Comparison of ENCODE assay signal across 12 cellular contexts in the genomic region with DNA sequence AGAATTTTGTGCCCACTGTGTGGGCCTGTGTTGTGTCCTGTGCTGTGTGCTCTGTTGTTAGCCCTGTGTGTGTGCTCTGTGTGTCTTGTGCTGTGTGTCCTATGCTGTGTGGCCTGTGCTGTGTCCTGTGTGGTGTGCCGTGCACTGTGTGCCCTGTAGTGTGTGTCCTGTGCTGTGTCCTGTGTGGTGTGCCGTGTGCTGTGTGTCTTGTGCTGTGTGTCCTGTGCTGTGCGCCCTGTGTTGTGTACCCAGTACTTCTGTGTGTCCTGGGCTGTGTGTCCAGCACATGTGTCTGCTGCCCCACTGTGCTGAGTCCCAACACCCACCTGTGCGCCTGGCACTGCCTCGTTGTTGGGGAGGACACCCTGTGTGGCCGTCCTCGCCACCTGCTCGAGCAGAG. TPM values are rescaled to one million over a fixed set of nuclear protein-coding genes. Genes with fewer than 3 reads are reported as not detected.
DNase-seq lines count a peak whose midpoint lies in the region; ATAC-seq, FAIRE-seq and TF ChIP-seq lines count a peak whose summit lies in the region.
"Had no signal": no experiment of that assay in that cellular context is flagged by ENCODE, and none has a peak within 500 bp of the region (broad histone marks: within the 10 kb centered on the region; RNA-seq: fewer than 3 reads in every experiment).

No MANE protein-coding gene starts in this region.

- H4K5ac ChIP-seq in H1 (ENCODE audit: insufficient read length, low read depth, low read length), result no peak overlapping the region

- 0 out of 2 replicates have a peak overlapping the region, but pooled peaks have one; percentile 52 for H2BK20ac ChIP-seq in H1 (ENCODE audit: low read length)

- H3K79me2 ChIP-seq in GM23338 (replicated peaks; ENCODE audit: insufficient read depth), result no peaks in the 10 kb centered on the region
- no peaks in the 10 kb centered on the region for H3K79me2 ChIP-seq in H1 (ENCODE audit: control insufficient read depth in 1 of 2, insufficient read depth in 2 of 2, low read length in 2 of 2)

- no peaks in the 10 kb centered on the region; the same call in 1 of the 2 replicates for H3K79me1 ChIP-seq in H1 (ENCODE audit: low read depth, low read length)

- H3K56ac ChIP-seq in H1 (replicated peaks; ENCODE audit: insufficient read length, low read depth, low read length), result no peak overlapping the region

- peak overlapping the region; percentile 90 for H2BK15ac ChIP-seq in H1 (ENCODE audit: low read length)

- peaks cover 6% of the 10 kb centered on the region; the same call in 1 of the 2 replicates for H3K23me2 ChIP-seq in H1 (ENCODE audit: low read depth, low read length)

- H2BK120ac ChIP-seq in H1 (replicated peaks; ENCODE audit: low read depth, low read length), result no peak overlapping the region

- peak overlapping the region; percentile 39 for H4K8ac ChIP-seq in H1 (ENCODE audit: extremely low read depth, insufficient read depth, low read length)

- H3K4me3 ChIP-seq in GM23338, result no peak overlapping the region
- H3K4me3 ChIP-seq in HEK293 (ENCODE audit: low read depth, low read length), result no peak overlapping the region
- H3K4me3 ChIP-seq in H1 (ENCODE audit: extremely low read depth in 1 of 4, insufficient read depth in 2 of 4, low read depth in 3 of 4, low read length in 4 of 4), result no peak overlapping the region
- H3K4me3 ChIP-seq: A549 had no signal

- no peak for TF ChIP-seq POLR2A in H1 (IDR thresholded peaks at IDR 0.05; ENCODE audit: control extremely low read depth in 1 of 2, low read depth in 2 of 2, low read length in 2 of 2)

- no peak for TF ChIP-seq EP300 in H1 (IDR thresholded peaks at IDR 0.05; ENCODE audit: borderline replicate concordance in 1 of 2, low read depth in 2 of 2, low read length in 2 of 2)

- H2AFZ ChIP-seq in GM23338, result peak overlapping the region; percentile 87; the same call in 1 of the 2 replicates
- peak overlapping the region; percentile 89 for H2AFZ ChIP-seq in H1 (ENCODE audit: low read length)

- 91% methylated on average over 8 of the region's 8 CpGs; no CpG with 5 or more reads in 1 of the 2 experiments for WGBS in H1 (ENCODE audit: extremely low coverage in 1 of 2, insufficient coverage in 1 of 2, insufficient read length in 1 of 2, insufficient replicate concordance in 2 of 2, low coverage in 1 of 2, low lambda C conversion rate in 2 of 2, missing lambda C conversion rate in 1 of 2), 2 experiments

- no peaks in the 10 kb centered on the region for H3K9me2 ChIP-seq in GM23338 (ENCODE audit: insufficient read depth)

- no peak for ATAC-seq in GM23338
- ATAC-seq: CD8-positive, alpha-beta T cell had no signal

- H3K27ac Mint-ChIP-seq in GM23338, result no peak overlapping the region
- H3K27ac Mint-ChIP-seq: CD14-positive monocyte; CD8-positive, alpha-beta T cell had no signal

- H3K18ac ChIP-seq in H1 (ENCODE audit: extremely low read depth, low read length), result no peak overlapping the region

- peak overlapping the region; percentile 79 for H4K91ac ChIP-seq in H1 (replicated peaks; ENCODE audit: insufficient read length, low read length)

- H3K4me1 ChIP-seq in GM23338 (ENCODE audit: insufficient read depth) (0 out of 2 replicates have a peak, but pooled peaks cover 4% of the 10 kb centered on the region), HEK293 (ENCODE audit: control insufficient read depth, insufficient read depth, low read length) (no peaks in the 10 kb centered on the region), H1 (replicated peaks in 1 of 4; ENCODE audit: control insufficient read depth in 3 of 4, insufficient read depth in 4 of 4, low read length in 3 of 4) (peaks cover 0 to 12% (median 4%) of the 10 kb centered on the region in 4 experiments; a peak in 5 of 7 replicates)
- H3K4me1 ChIP-seq: BE2C had no signal

- CTCF ChIA-PET in HEK293 (lab: Yijun Ruan, JAX) (interaction anchor here (0.6 to 2.7 kb wide), 20 partner anchors 8 to 799 kb away, joined by 3 to 17 read pairs (median 6); no protein-coding TSS in a partner anchor), H1 (lab: Charles Lee; ENCODE audit: partially characterized antibody) (interaction anchor here (0.6 to 4.6 kb wide), 42 partner anchors 9 to 488 kb away, joined by 3 to 52 read pairs (median 4); no protein-coding TSS in a partner anchor)

- H4K20me1 ChIP-seq in GM23338 (replicated peaks; ENCODE audit: insufficient read depth) (no peaks in the 10 kb centered on the region), H1 (replicated peaks in 1 of 2; ENCODE audit: control insufficient read depth in 1 of 2, insufficient read depth in 2 of 2, low read length in 2 of 2) (peaks cover 0 to 11% of the 10 kb centered on the region in 2 experiments)

- DNase-seq in GM23338 (ENCODE audit: low spot score) (no peak), H1 (ENCODE audit: low read depth in 1 of 2, low spot score in 2 of 2) (no peak), urothelium cell line (ENCODE audit: low spot score) (no peak), midbrain (lab: John Stamatoyannopoulos, UW) (no peak), HUDEP-2 (lab: John Stamatoyannopoulos, UW; ENCODE audit: unreplicated experiment in 76 of 76) (no peak)
- DNase-seq: DMS153 had no signal

- peak overlapping the region; percentile 94 for H2AK5ac ChIP-seq in H1 (ENCODE audit: low read depth, low read length)

- H2BK12ac ChIP-seq in H1 (ENCODE audit: low read depth, low read length), result peak overlapping the region; percentile 99

- H3K9ac ChIP-seq in H1 (replicated peaks in 1 of 4; ENCODE audit: extremely low read depth in 1 of 4, low read depth in 3 of 4, low read length in 3 of 4), result no peak overlapping the region

- H3K9me3 ChIP-seq in HEK293 (ENCODE audit: control insufficient read depth, insufficient read depth, low read depth, low read length) (no peaks in the 10 kb centered on the region), H1 (ENCODE audit: insufficient read depth in 2 of 2, low read depth in 1 of 2, low read length in 1 of 2) (no peaks in the 10 kb centered on the region)
- H3K9me3 ChIP-seq: A549, BE2C had no signal

- FAIRE-seq in H1 (lab: Jason Lieb, UNC) (no peak), urothelium cell line (lab: Jason Lieb, UNC) (peak; percentile 82)
- FAIRE-seq: D721Med had no signal

- H3K4me1 Mint-ChIP-seq in GM23338, result peaks cover 18% of the 10 kb centered on the region

- H3K4ac ChIP-seq in H1 (replicated peaks; ENCODE audit: insufficient read length, low read depth, low read length), result no peak overlapping the region

- no peaks in the 10 kb centered on the region; the same call in 2 of the 3 replicates for H3K9me3 Mint-ChIP-seq in GM23338
- H3K9me3 Mint-ChIP-seq: CD8-positive, alpha-beta T cell had no signal

- no peaks in the 10 kb centered on the region for H3K36me3 ChIP-seq in GM23338 (ENCODE audit: insufficient read depth)
- no peaks in the 10 kb centered on the region for H3K36me3 ChIP-seq in HEK293 (ENCODE audit: control insufficient read depth in 2 of 2, insufficient read depth in 1 of 2, low read length in 2 of 2)
- no peaks in the 10 kb centered on the region for H3K36me3 ChIP-seq in H1 (ENCODE audit: control insufficient read depth in 2 of 4, insufficient read depth in 4 of 4, low read length in 3 of 4)
- H3K36me3 ChIP-seq: BE2C had no signal

- no peaks in the 10 kb centered on the region for H3K36me3 Mint-ChIP-seq in GM23338 (ENCODE audit: low read depth)
- H3K36me3 Mint-ChIP-seq: CD14-positive monocyte; CD8-positive, alpha-beta T cell had no signal

- H3K14ac ChIP-seq in H1 (ENCODE audit: insufficient read length), result no peak overlapping the region

- H3K4me3 Mint-ChIP-seq in GM23338, result no peak overlapping the region
- H3K4me3 Mint-ChIP-seq: CD8-positive, alpha-beta T cell had no signal

- TF ChIP-seq RAD21 in H1 (IDR thresholded peaks at IDR 0.05 in 1 of 2, conservative IDR thresholded peaks at IDR 0.05 in 1 of 2; ENCODE audit: low read depth in 2 of 2, low read length in 2 of 2), result no peak

- no peak overlapping the region for H3K23ac ChIP-seq in H1 (ENCODE audit: insufficient read length)

- H2BK5ac ChIP-seq in H1 (ENCODE audit: low read depth, low read length), result peak overlapping the region; percentile 52; the same call in 1 of the 2 replicates

- H3K27me3 ChIP-seq in GM23338 (ENCODE audit: insufficient read depth), result peaks cover 5% of the 10 kb centered on the region; the same call in 1 of the 2 replicates
- H3K27me3 ChIP-seq in H1 (replicated peaks in 1 of 4; ENCODE audit: control insufficient read depth in 3 of 4, extremely low read depth in 1 of 4, insufficient read depth in 3 of 4, low read length in 3 of 4), result peaks cover 0 to 13% (median 1%) of the 10 kb centered on the region in 4 experiments; a peak in 4 of 7 replicates
- H3K27me3 ChIP-seq: BE2C had no signal

- no peak overlapping the region; the same call in 1 of the 2 replicates for H3K4me2 ChIP-seq in GM23338
- peak overlapping the region in 1 of 2 experiments; percentile 23; a peak in 1 of 4 replicates for H3K4me2 ChIP-seq in H1 (ENCODE audit: insufficient read depth in 1 of 2, low read depth in 2 of 2, low read length in 2 of 2)

- no peak for TF ChIP-seq CTCF in GM23338 (conservative IDR thresholded peaks at IDR 0.05; ENCODE audit: low read depth in 2 of 2)
- no peak for TF ChIP-seq CTCF in HEK293 (tag by site-specific recombination; IDR thresholded peaks at IDR 0.05)
- no peak for TF ChIP-seq CTCF in H1 (IDR thresholded peaks at IDR 0.05; ENCODE audit: control extremely low read depth in 1 of 3, insufficient read depth in 1 of 3, low read depth in 1 of 3, low read length in 3 of 3)

- POLR2A ChIA-PET in HEK293 (lab: Yijun Ruan, JAX), result no interaction called here
- POLR2A ChIA-PET in H1 (lab: Charles Lee; ENCODE audit: partially characterized antibody), result interaction anchor here (1.1 kb wide), 1 partner anchor 52 kb away, joined by 3 read pairs; no protein-coding TSS in a partner anchor

- peaks cover 34% of the 10 kb centered on the region for H3K27me3 Mint-ChIP-seq in GM23338 (ENCODE audit: insufficient read depth, low read depth, poor library complexity)

- no peaks in the 10 kb centered on the region for H3F3A ChIP-seq in GM23338 (replicated peaks; ENCODE audit: low read depth)

- H3K27ac ChIP-seq in GM23338 (ENCODE audit: low read depth) (no peak overlapping the region), HEK293 (ENCODE audit: extremely low read depth, low read depth, low read length) (no peak overlapping the region), H1 (ENCODE audit: low read depth, low read length) (no peak overlapping the region)
- H3K27ac ChIP-seq: A549 had no signal

TF ChIP-seq in H1, 55 proteins besides CTCF, POLR2A, EP300 and RAD21 (continues in another document):
- TF ChIP-seq JUND (IDR thresholded peaks at IDR 0.05; ENCODE audit: low read length), result no peak

RNA-seq across cellular contexts. Expression of a gene that starts 53.2 kb away (rescaled TPM):
- 5.1 and 8.2 TPM in 2 replicates for total RNA-seq in GM23338 (2014; rRNA removed; shearing (Covaris generic))
- polyA plus RNA-seq in GM23338 (2016; fragmentation: Nextera tagmentation; extraction: Ambion mirVana) (3.8 and 4.6 TPM in 2 replicates), H1 (2011; rRNA removed) (11.0 and 12.4 TPM in 2 replicates)
- total RNA-seq in H1 (2021; fragmentation: NEBNext Ultra II Directional; extraction: Animal tissue kit (Norgen Biotek cat#: 25700)), result 7.5 and 9.1 TPM in 2 replicates
- 7.4 TPM for polyA plus RNA-seq in H1 (2011; cell fraction: cytosol; rRNA removed)
- 20.6 TPM for polyA plus RNA-seq in H1 (2011; cell fraction: nucleus; rRNA removed)
- 7.1 to 7.9 TPM (median 7.6 TPM) in 4 replicates for polyA plus RNA-seq in H1 (2012, experiment 1 of 2)
- polyA plus RNA-seq in H1 (2012, experiment 2 of 2), result 5.3 TPM
- 4.3 TPM for polyA plus RNA-seq in H1 (2013, experiment 1 of 2)
- 5.0 TPM for polyA plus RNA-seq in H1 (2013, experiment 2 of 2)
- 32.8 and 36.1 TPM in 2 replicates for polyA minus RNA-seq in H1 (2011; rRNA and poly(A)+ RNA removed)
- 13.7 TPM for polyA minus RNA-seq in H1 (2011; cell fraction: cytosol; rRNA and poly(A)+ RNA removed)
- 26.5 TPM for polyA minus RNA-seq in H1 (2011; cell fraction: nucleus; rRNA and poly(A)+ RNA removed)
- total RNA-seq: CD8-positive, alpha-beta T cell had no signal
